In the genomic region with DNA sequence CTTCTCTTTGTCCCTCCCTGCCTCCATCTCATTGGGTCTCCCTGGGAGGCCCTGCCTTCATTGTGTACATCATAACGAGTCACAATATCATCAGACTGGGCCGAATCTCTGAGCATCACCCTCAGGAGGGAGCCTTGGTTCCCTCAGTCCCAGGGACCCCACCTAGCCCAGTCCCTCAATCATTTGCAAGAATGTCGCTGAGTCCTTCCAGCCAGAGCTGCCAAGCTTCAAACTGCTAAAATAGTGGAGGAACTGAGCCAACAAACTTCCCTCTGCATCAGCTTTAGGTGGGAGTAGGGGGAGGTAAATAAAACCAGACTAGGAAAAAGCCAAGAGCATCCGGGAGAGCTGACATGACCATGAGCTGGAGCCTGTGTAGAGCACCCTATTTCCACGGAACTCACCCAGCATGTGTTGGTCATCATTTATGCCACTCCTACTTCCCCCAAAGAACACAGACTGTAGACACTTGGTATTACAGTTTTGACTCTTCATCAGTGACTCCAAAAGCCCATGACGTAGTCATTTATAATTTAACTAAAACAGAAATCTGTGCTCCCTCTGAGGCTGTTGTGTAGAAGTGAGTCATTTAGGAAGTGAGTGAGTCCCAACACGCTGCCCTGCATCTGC, we compare ENCODE assay signal across 8 cellular contexts. TPM values are rescaled to one million over a fixed set of nuclear protein-coding genes. Genes with fewer than 3 reads are reported as not detected.
A peak's percentile ranks its signal among the peaks of the same experiment; 100 is the strongest.
DNase-seq lines count a peak whose midpoint lies in the region; ATAC-seq and TF ChIP-seq lines count a peak whose summit lies in the region.

No MANE protein-coding gene starts in this region.

- no peak overlapping the region for H3K4me3 Mint-ChIP-seq in mesothelial cell of epicardium

- no peak for TF ChIP-seq CTCF in mesothelial cell of epicardium (IDR thresholded peaks at IDR 0.05; ENCODE audit: unreplicated experiment)
- no peak for TF ChIP-seq CTCF in hepatocyte (IDR thresholded peaks at IDR 0.05; ENCODE audit: poor library complexity)

- no peaks in the 10 kb centered on the region for H3K36me3 ChIP-seq in SJCRH30
- H3K36me3 ChIP-seq in skeletal muscle satellite cell (ENCODE audit: insufficient read depth, low read length), result no peaks in the 10 kb centered on the region
- H3K36me3 ChIP-seq in hepatocyte (replicated peaks; ENCODE audit: insufficient read depth, low read depth), result no peaks in the 10 kb centered on the region

- ATAC-seq in GM19023 (IDR thresholded peaks at IDR 0.05; ENCODE audit: unreplicated experiment), result peak; percentile 39
- ATAC-seq in HG02642 (IDR thresholded peaks at IDR 0.05; ENCODE audit: poor library complexity, unreplicated experiment), result peak; percentile 59

- peak overlapping the region; percentile 2 for H3K4me2 ChIP-seq in skeletal muscle satellite cell (ENCODE audit: low read length)
- no peak overlapping the region for H3K4me2 ChIP-seq in hepatocyte

- H3K4me1 Mint-ChIP-seq in mesothelial cell of epicardium, result peaks cover 8% of the 10 kb centered on the region

- H3K27me3 Mint-ChIP-seq in mesothelial cell of epicardium (ENCODE audit: low read depth), result peaks cover 6% of the 10 kb centered on the region

- no peaks in the 10 kb centered on the region for H3K36me3 Mint-ChIP-seq in mesothelial cell of epicardium

- no peak overlapping the region for H3K4me3 ChIP-seq in SJCRH30
- H3K4me3 ChIP-seq in skeletal muscle satellite cell (ENCODE audit: low read length), result no peak overlapping the region
- H3K4me3 ChIP-seq in hepatocyte, result no peak overlapping the region

- H3K4me1 ChIP-seq in SJCRH30 (peaks cover 38% of the 10 kb centered on the region), skeletal muscle satellite cell (ENCODE audit: control insufficient read depth, insufficient read depth, low read length) (peaks cover 32% of the 10 kb centered on the region), hepatocyte (ENCODE audit: insufficient read depth) (no peaks in the 10 kb centered on the region)

- H2AFZ ChIP-seq in hepatocyte, result no peak overlapping the region

- peaks cover 10% of the 10 kb centered on the region for H3K9me3 Mint-ChIP-seq in mesothelial cell of epicardium

- 72% methylated on average over 7 of the region's 7 CpGs for WGBS in hepatocyte (ENCODE audit: low lambda C conversion rate, missing lambda C conversion rate)

- peak overlapping the region; percentile 76 for H3K27ac ChIP-seq in SJCRH30
- H3K27ac ChIP-seq in hepatocyte, result no peak overlapping the region

- H3K9me2 ChIP-seq in hepatocyte (replicated peaks; ENCODE audit: insufficient read depth), result no peaks in the 10 kb centered on the region

- H3K27ac Mint-ChIP-seq in mesothelial cell of epicardium, result no peak overlapping the region

- H3K9ac ChIP-seq in skeletal muscle satellite cell (ENCODE audit: low read depth, low read length), result no peak overlapping the region

- no peaks in the 10 kb centered on the region for H4K20me1 ChIP-seq in hepatocyte (ENCODE audit: insufficient read depth, poor library complexity, severe bottlenecking)

- H3K27me3 ChIP-seq in SJCRH30 (no peaks in the 10 kb centered on the region), skeletal muscle satellite cell (ENCODE audit: control insufficient read depth, insufficient read depth, low read length) (no peaks in the 10 kb centered on the region), hepatocyte (no peaks in the 10 kb centered on the region)

- H3K79me2 ChIP-seq in hepatocyte, result no peaks in the 10 kb centered on the region

- no peak for DNase-seq in SJCRH30
- no peak for DNase-seq in mesothelial cell of epicardium (ENCODE audit: low spot score in 2 of 2, unreplicated experiment in 2 of 2)
- DNase-seq in hepatocyte (ENCODE audit: low spot score), result no peak
- DNase-seq in SKM-1 treated with dmso at 0.1 percent for 144 hours (lab: John Stamatoyannopoulos, UW; ENCODE audit: unreplicated experiment), result no peak
- no peak for DNase-seq in superior temporal gyrus (ENCODE audit: extremely low spot score)

- H3K9me3 ChIP-seq in SJCRH30 (replicated peaks) (no peaks in the 10 kb centered on the region), skeletal muscle satellite cell (replicated peaks; ENCODE audit: low read length) (no peaks in the 10 kb centered on the region), hepatocyte (ENCODE audit: low read depth) (no peaks in the 10 kb centered on the region)

RNA-seq across cellular contexts. Expression of gene IL17A, which starts 28.8 kb away (rescaled TPM):
- not detected in 2 replicates for total RNA-seq in SJCRH30 (2014; rRNA removed; shearing (Covaris generic))
- not detected in 2 replicates for total RNA-seq in skeletal muscle satellite cell (2012; rRNA removed)
- total RNA-seq in mesothelial cell of epicardium (not detected in 3 replicates), hepatocyte (not detected in 2 replicates)
- polyA plus RNA-seq in hepatocyte, result not detected in 2 replicates
